1 cellular context compared by ENCODE assay signal in the genomic region with DNA sequence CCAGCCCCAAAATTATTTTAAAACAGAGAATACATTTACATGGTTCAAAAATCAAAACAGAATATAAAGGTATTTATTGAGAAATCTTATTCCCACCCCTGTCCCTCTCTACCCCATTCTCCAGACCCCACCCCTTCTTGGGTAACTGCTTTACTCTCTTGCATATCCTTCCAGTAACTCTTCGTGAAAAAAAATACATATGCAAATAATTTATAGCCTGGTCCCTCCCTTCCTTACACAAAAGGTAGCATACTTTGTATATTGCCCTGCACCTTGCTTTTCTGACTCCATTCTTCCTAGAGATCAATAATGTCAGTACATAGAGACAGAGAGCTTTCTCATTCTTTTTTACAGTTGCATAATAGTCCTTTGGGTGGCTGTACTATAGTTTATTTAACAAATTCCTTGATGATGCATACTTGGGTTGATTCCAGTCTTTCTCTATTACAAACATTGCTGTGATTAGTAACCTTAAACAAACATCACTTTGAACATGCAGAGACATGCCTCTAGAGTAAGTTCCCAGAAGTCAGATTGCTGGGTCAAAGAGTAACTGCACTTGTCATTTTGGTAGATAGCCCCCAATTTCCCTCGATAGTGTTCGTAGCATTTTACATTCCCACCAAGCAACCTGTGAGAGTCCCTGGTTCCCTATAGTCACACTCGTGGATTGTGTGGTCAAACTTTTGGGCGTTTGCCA.
TF ChIP-seq lines count a peak whose summit lies in the region.

No MANE protein-coding gene starts in this region.

TF ChIP-seq in K562, 482 proteins besides CTCF, POLR2A, EP300 and RAD21:
- no peak for TF ChIP-seq ZZZ3 (IDR thresholded peaks at IDR 0.05)
- TF ChIP-seq SMAD1 (IDR thresholded peaks at IDR 0.05; ENCODE audit: low read depth, low read length, partially characterized antibody) = no peak
- peak; percentile 32 to 35; a peak in 1 of 4 replicates for TF ChIP-seq KDM1A (IDR thresholded peaks at IDR 0.05)
- TF ChIP-seq POLR2H (tag; IDR thresholded peaks at IDR 0.05; ENCODE audit: low read depth) = no peak
- TF ChIP-seq ZKSCAN1 (IDR thresholded peaks at IDR 0.05; ENCODE audit: low read depth, low read length) = no peak
- TF ChIP-seq EZH2 (IDR thresholded peaks at IDR 0.05; ENCODE audit: borderline replicate concordance, low read depth, low read length) = no peak
- TF ChIP-seq CBX8 (IDR thresholded peaks at IDR 0.05; ENCODE audit: borderline replicate concordance, extremely low read depth, low read depth, low read length, poor library complexity, severe bottlenecking) = no peak
- no peak for TF ChIP-seq RBM25 (IDR thresholded peaks at IDR 0.05; ENCODE audit: low read depth, low read length, severe bottlenecking)
- TF ChIP-seq, protein P1, sequence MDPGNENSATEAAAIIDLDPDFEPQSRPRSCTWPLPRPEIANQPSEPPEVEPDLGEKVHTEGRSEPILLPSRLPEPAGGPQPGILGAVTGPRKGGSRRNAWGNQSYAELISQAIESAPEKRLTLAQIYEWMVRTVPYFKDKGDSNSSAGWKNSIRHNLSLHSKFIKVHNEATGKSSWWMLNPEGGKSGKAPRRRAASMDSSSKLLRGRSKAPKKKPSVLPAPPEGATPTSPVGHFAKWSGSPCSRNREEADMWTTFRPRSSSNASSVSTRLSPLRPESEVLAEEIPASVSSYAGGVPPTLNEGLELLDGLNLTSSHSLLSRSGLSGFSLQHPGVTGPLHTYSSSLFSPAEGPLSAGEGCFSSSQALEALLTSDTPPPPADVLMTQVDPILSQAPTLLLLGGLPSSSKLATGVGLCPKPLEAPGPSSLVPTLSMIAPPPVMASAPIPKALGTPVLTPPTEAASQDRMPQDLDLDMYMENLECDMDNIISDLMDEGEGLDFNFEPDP (CRISPR knock-in tag; IDR thresholded peaks at IDR 0.05) = no peak
- TF ChIP-seq, protein P2, sequence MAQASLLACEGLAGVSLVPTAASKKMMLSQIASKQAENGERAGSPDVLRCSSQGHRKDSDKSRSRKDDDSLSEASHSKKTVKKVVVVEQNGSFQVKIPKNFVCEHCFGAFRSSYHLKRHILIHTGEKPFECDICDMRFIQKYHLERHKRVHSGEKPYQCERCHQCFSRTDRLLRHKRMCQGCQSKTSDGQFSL (CRISPR knock-in tag; IDR thresholded peaks at IDR 0.05) = no peak
- TF ChIP-seq, protein P2 (tag; IDR thresholded peaks at IDR 0.05) = no peak
- TF ChIP-seq CEBPG (CRISPR knock-in tag; IDR thresholded peaks at IDR 0.05) = no peak
- TF ChIP-seq CEBPG (tag; conservative IDR thresholded peaks at IDR 0.05 in 1 of 2, IDR thresholded peaks at IDR 0.05 in 1 of 2) = peak in 1 of 2 experiments; percentile 48; a peak in 2 of 4 replicates
- TF ChIP-seq CC2D1A (IDR thresholded peaks at IDR 0.05) = no peak
- no peak for TF ChIP-seq ZNF212 (CRISPR knock-in tag; IDR thresholded peaks at IDR 0.05)
- no peak for TF ChIP-seq ARNT (IDR thresholded peaks at IDR 0.05)
- peak; percentile 26; the same call in 1 of the 2 replicates for TF ChIP-seq NFIC (IDR thresholded peaks at IDR 0.05)
